ENCODE assay signal across 14 cellular contexts in genomic region chr2:219081096-219081495, GRCh38.
"Had no signal": no experiment of that assay in that cellular context is flagged by ENCODE, and none has a peak within 500 bp of the region (broad histone marks: within the 10 kb centered on the region; RNA-seq: fewer than 3 reads in every experiment).

No MANE protein-coding gene starts in this region.

- H3K36me3 ChIP-seq: neural progenitor cell had no signal

- ATAC-seq: effector memory CD8-positive, alpha-beta T cell; naive thymus-derived CD4-positive, alpha-beta T cell; upper lobe of right lung; WTC11 had no signal

- H3K4me1 ChIP-seq: neural progenitor cell had no signal

- H3K4me2 ChIP-seq: neural progenitor cell had no signal

- H3K27me3 ChIP-seq: esophagus muscularis mucosa, neural progenitor cell, spleen, upper lobe of right lung had no signal

- H3K4me3 ChIP-seq: esophagus muscularis mucosa, neural progenitor cell, spleen, upper lobe of right lung had no signal

- DNase-seq: activated gamma-delta T cell treated with Interleukin-2 at 50 U/mL for 16 hours; activated T-cell treated with anti-CD3 and anti-CD28 coated beads, Interleukin-2, amount 50 U/mL, for 1 hour; aorta; effector memory CD8-positive, alpha-beta T cell; hypothalamus; naive thymus-derived CD4-positive, alpha-beta T cell; spleen; stimulated activated CD4-positive, alpha-beta T cell treated with anti-CD3 and anti-CD28 coated beads, Interleukin-4, amount 100 ng/mL, for 24 hours; stimulated activated naive CD4-positive, alpha-beta T cell treated with Interleukin-2 at 50 U/mL for 16 hours; T1000; upper lobe of right lung had no signal

- H3K9me3 ChIP-seq: esophagus muscularis mucosa, spleen, upper lobe of right lung had no signal

- H2AFZ ChIP-seq: neural progenitor cell had no signal

- H3K27ac ChIP-seq: esophagus muscularis mucosa, neural progenitor cell, spleen, upper lobe of right lung had no signal

- H3K9ac ChIP-seq: neural progenitor cell had no signal
